1 cellular context compared by ENCODE assay signal in the genomic region with DNA sequence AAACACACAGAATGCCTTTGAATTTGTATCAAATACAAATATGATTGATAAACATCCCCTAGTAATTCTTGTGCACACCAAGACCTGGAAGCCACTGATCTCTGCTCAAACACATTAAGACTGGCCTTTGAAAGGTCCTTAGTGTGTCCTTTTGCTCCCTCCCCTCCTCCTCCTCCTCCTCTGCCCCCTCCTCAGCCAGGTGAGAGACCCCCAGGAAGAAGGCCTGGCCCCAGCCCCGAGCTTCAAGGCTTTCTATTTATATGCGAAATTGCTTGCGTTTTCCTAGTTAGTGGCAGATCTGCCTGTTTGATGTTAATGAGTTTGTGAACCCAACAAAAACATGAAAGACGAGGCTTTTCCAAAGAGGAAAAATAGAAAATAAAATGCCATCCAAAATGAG.
TF ChIP-seq lines count a peak whose summit lies in the region.

No MANE protein-coding gene starts in this region.

TF ChIP-seq in H1, 55 proteins besides CTCF, POLR2A, EP300 and RAD21:
- TF ChIP-seq MAFK (IDR thresholded peaks at IDR 0.05; ENCODE audit: low read depth, low read length): no peak
- TF ChIP-seq FOSL1 (IDR thresholded peaks at IDR 0.05; ENCODE audit: insufficient read depth, low read depth, low read length): no peak
- TF ChIP-seq GABPA (IDR thresholded peaks at IDR 0.05; ENCODE audit: borderline replicate concordance, insufficient read depth, low read length): no peak
- TF ChIP-seq JUN (IDR thresholded peaks at IDR 0.05; ENCODE audit: low read depth, low read length): no peak
- no peak for TF ChIP-seq CHD2 (IDR thresholded peaks at IDR 0.05; ENCODE audit: low read length)
- no peak for TF ChIP-seq POU5F1 (IDR thresholded peaks at IDR 0.05; ENCODE audit: low read depth, low read length)
- no peak for TF ChIP-seq RNF2 (IDR thresholded peaks at IDR 0.05; ENCODE audit: borderline replicate concordance, low read depth, low read length, missing control alignments, poor library complexity, severe bottlenecking)
- no peak for TF ChIP-seq SP4 (IDR thresholded peaks at IDR 0.05; ENCODE audit: low read length)
- TF ChIP-seq SIN3A (conservative IDR thresholded peaks at IDR 0.05 in 1 of 2, IDR thresholded peaks at IDR 0.05 in 1 of 2; ENCODE audit: low read depth in 1 of 2, low read length in 2 of 2): no peak
- no peak for TF ChIP-seq KDM4A (IDR thresholded peaks at IDR 0.05; ENCODE audit: low read depth, low read length, severe bottlenecking)
- TF ChIP-seq, protein P1, sequence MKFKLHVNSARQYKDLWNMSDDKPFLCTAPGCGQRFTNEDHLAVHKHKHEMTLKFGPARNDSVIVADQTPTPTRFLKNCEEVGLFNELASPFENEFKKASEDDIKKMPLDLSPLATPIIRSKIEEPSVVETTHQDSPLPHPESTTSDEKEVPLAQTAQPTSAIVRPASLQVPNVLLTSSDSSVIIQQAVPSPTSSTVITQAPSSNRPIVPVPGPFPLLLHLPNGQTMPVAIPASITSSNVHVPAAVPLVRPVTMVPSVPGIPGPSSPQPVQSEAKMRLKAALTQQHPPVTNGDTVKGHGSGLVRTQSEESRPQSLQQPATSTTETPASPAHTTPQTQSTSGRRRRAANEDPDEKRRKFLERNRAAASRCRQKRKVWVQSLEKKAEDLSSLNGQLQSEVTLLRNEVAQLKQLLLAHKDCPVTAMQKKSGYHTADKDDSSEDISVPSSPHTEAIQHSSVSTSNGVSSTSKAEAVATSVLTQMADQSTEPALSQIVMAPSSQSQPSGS (IDR thresholded peaks at IDR 0.05; ENCODE audit: low read length): no peak
- no peak for TF ChIP-seq SIRT6 (IDR thresholded peaks at IDR 0.05; ENCODE audit: low read length)
- no peak for TF ChIP-seq CHD1 (IDR thresholded peaks at IDR 0.05; ENCODE audit: low read depth, low read length)
- no peak for TF ChIP-seq RFX5 (IDR thresholded peaks at IDR 0.05; ENCODE audit: borderline replicate concordance, low read depth, low read length)
- no peak for TF ChIP-seq RXRA (IDR thresholded peaks at IDR 0.05; ENCODE audit: insufficient read depth, low read depth, low read length)
- TF ChIP-seq RBBP5 (IDR thresholded peaks at IDR 0.05; ENCODE audit: borderline replicate concordance, low read depth, low read length): no peak
- TF ChIP-seq POLR2AphosphoS5 (IDR thresholded peaks at IDR 0.05; ENCODE audit: low read depth, low read length): no peak
- TF ChIP-seq EGR1 (IDR thresholded peaks at IDR 0.05; ENCODE audit: borderline replicate concordance, low read depth, low read length): no peak
- no peak for TF ChIP-seq HDAC6 (IDR thresholded peaks at IDR 0.05; ENCODE audit: low read depth, low read length)
